14 cellular contexts compared by ENCODE assay signal in the genomic region with DNA sequence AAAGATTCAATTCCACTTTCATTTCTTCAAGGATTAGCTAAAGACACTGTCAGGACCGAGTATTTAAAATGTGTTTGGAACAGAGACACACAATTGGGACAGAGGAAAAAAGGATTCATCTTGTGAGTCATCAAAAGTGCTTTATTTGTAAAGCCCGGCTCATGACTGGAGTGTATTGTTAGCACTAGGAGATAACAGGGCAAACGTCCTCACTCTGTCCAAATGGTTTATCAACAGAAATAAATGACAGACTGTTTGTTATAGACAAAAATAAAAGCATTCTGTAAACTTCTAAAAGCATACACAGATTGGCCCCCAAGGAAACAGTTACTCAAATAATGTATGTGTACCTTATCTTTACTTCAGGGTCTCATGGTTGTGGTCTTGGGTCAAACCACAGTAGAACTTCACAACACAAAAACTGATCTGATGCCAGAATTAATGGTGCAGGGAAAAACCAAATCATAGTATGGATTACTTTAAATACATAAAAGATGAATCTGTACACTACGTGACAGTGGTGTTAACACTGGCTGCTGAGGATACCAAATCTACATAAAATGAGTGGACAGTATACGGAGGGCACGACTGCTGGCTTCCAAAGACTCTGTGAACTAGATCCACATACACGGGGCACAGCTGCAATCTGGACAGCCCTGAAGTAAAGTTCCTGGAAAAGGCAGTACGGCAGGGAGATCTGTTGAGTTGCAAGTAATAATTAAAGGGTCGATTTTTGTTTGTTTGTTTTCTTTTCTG.
DNase-seq lines count a peak whose midpoint lies in the region; ATAC-seq, FAIRE-seq and TF ChIP-seq lines count a peak whose summit lies in the region.
"Had no signal": no experiment of that assay in that cellular context is flagged by ENCODE, and none has a peak within 500 bp of the region (broad histone marks: within the 10 kb centered on the region; RNA-seq: fewer than 3 reads in every experiment).

No MANE protein-coding gene starts in this region.

- CTCF ChIA-PET in HepG2 (lab: Yijun Ruan, JAX; ENCODE audit: low intra/inter-chr PET ratio, low total read pairs) = no interaction called here

- POLR2A ChIA-PET in HepG2 (lab: Yijun Ruan, JAX) = no interaction called here

- 0 out of 4 replicates have a peak, but pooled peaks of 1 of the 2 experiments have one; percentile 18 for TF ChIP-seq EP300 in HepG2 (IDR thresholded peaks at IDR 0.05; ENCODE audit: low read depth in 2 of 2, low read length in 2 of 2)
- no peak for TF ChIP-seq EP300 in HepG2 (CRISPR knock-in tag; IDR thresholded peaks at IDR 0.05; ENCODE audit: borderline replicate concordance)

- ATAC-seq in HepG2 = peak; percentile 86
- no peak for ATAC-seq in HG03280 (IDR thresholded peaks at IDR 0.05; ENCODE audit: unreplicated experiment)

- TSS peak; percentile 31 for BruUV-seq in HepG2 (replicated peaks; lab: Mats Ljungman, UMichigan)

- intact Hi-C loops in dorsolateral prefrontal cortex (cut with DNase I) (loop anchor here (2.0 to 10.0 kb wide), 5 partner anchors 38 to 100 kb away; no protein-coding TSS in a partner anchor), HepG2 (cut with micrococcal nuclease; ENCODE audit: unreplicated experiment) (loop anchor here (10.0 kb wide), 1 partner anchor 310 kb away; no protein-coding TSS in a partner anchor)

- no peak for FAIRE-seq in HepG2 (lab: Jason Lieb, UNC)
- FAIRE-seq: RCC 7860 had no signal

- H3K27me3 ChIP-seq in dorsolateral prefrontal cortex (no peaks in the 10 kb centered on the region), HepG2 (ENCODE audit: control insufficient read depth in 1 of 2, insufficient read depth in 2 of 2, low read length in 2 of 2) (no peaks in the 10 kb centered on the region; a peak in 1 of 5 replicates), Peyer's patch (no peaks in the 10 kb centered on the region)
- H3K27me3 ChIP-seq: suprapubic skin had no signal

- TF ChIP-seq CTCF in dorsolateral prefrontal cortex (IDR thresholded peaks at IDR 0.05 in 54 of 56, conservative IDR thresholded peaks at IDR 0.05 in 2 of 56; ENCODE audit: low read depth in 1 of 56, partially characterized antibody in 56 of 56) = no peak
- no peak for TF ChIP-seq CTCF in HepG2 (CRISPR knock-in tag; IDR thresholded peaks at IDR 0.05)
- TF ChIP-seq CTCF in Peyer's patch (IDR thresholded peaks at IDR 0.05) = no peak

- H3K9me3 ChIP-seq in HepG2 (ENCODE audit: low read length) (no peaks in the 10 kb centered on the region), Peyer's patch (no peaks in the 10 kb centered on the region)
- H3K9me3 ChIP-seq: suprapubic skin had no signal

- no peaks in the 10 kb centered on the region for H4K20me1 ChIP-seq in HepG2 (ENCODE audit: insufficient read depth, low read length)

- no peak for TF ChIP-seq RAD21 in HepG2 (CRISPR knock-in tag; IDR thresholded peaks at IDR 0.05)

- peaks cover 5 to 25% of the 10 kb centered on the region in 2 experiments; a peak in 3 of 5 replicates for H3K36me3 ChIP-seq in HepG2 (replicated peaks in 1 of 2; ENCODE audit: control insufficient read depth in 1 of 2, insufficient read depth in 2 of 2, low read length in 2 of 2)
- H3K36me3 ChIP-seq in Peyer's patch = peaks cover 0 to 23% (median 0%) of the 10 kb centered on the region in 3 donors

- 56% methylated on average over 9 of the region's 9 CpGs for WGBS in HepG2 (ENCODE audit: low lambda C conversion rate)

- H3K27ac ChIP-seq in dorsolateral prefrontal cortex = peak overlapping the region in 57 of 59 donors; percentile 0 to 92 (median 70)
- no peak overlapping the region for H3K27ac ChIP-seq in HepG2 (ENCODE audit: extremely low read length, insufficient read depth, low read length)
- H3K27ac ChIP-seq in Peyer's patch = no peak overlapping the region
- H3K27ac ChIP-seq: suprapubic skin had no signal

- H2AFZ ChIP-seq in HepG2 (ENCODE audit: low read length) = no peak overlapping the region

- H3K4me1 ChIP-seq in HepG2 (ENCODE audit: insufficient read depth, low read length) (peaks cover 14% of the 10 kb centered on the region), Peyer's patch (no peaks in the 10 kb centered on the region)
- H3K4me1 ChIP-seq: suprapubic skin had no signal

- peak overlapping the region in 1 of 59 donors; percentile 5 for H3K4me3 ChIP-seq in dorsolateral prefrontal cortex
- no peak overlapping the region for H3K4me3 ChIP-seq in HepG2 (replicated peaks in 1 of 3; ENCODE audit: insufficient read depth in 1 of 3, low read depth in 2 of 3, low read length in 3 of 3)
- H3K4me3 ChIP-seq in Peyer's patch = no peak overlapping the region
- H3K4me3 ChIP-seq: suprapubic skin had no signal

- no peak overlapping the region for H3K4me2 ChIP-seq in HepG2 (ENCODE audit: low read depth, low read length)

- H3K9ac ChIP-seq in HepG2 (ENCODE audit: insufficient read depth, low read depth, low read length) = no peak overlapping the region

- no peaks in the 10 kb centered on the region for H3K79me2 ChIP-seq in HepG2 (ENCODE audit: insufficient read depth, low read length)

- TF ChIP-seq POLR2A in HepG2 (IDR thresholded peaks at IDR 0.05; ENCODE audit: insufficient read depth in 1 of 2, low read depth in 2 of 2, low read length in 2 of 2) (no peak), Peyer's patch (IDR thresholded peaks at IDR 0.05) (no peak)

- DNase-seq in DMS53 treated with DMSO at 0.1 percent for 48 hours (lab: John Stamatoyannopoulos, UW; ENCODE audit: unreplicated experiment) (peak; percentile 4), LHCN-M2 (ENCODE audit: low read depth) (peak; percentile 17), dorsolateral prefrontal cortex (no peak), HepG2 (ENCODE audit: low spot score) (peak; percentile 76), Peyer's patch (no peak), NCI-H526 (lab: John Stamatoyannopoulos, UW) (no peak)
- DNase-seq: activated effector memory CD4-positive, alpha-beta T cell treated with anti-CD3 and anti-CD28 coated beads, Interleukin-2, amount 50 U/mL, for 16 hours; effector CD4-positive, alpha-beta T cell; foreskin fibroblast; NCI-H187 treated with DMSO at 0.1 percent for 48 hours; retina had no signal

- in situ Hi-C loops in HepG2 (cut with HindIII; ENCODE audit: extremely low pct_ligation_motif_present, low pct_unique_long_range_greater_than_20kb) = no loop called here

TF ChIP-seq in HepG2, 621 proteins besides CTCF, POLR2A, EP300 and RAD21 (continues in another document):
- TF ChIP-seq SOX6 (IDR thresholded peaks at IDR 0.05) (no peak), SOX6 (CRISPR knock-in tag; IDR thresholded peaks at IDR 0.05) (peak; percentile 52), ELF3 (CRISPR knock-in tag; IDR thresholded peaks at IDR 0.05) (0 out of 2 replicates have a peak, but pooled peaks have one; percentile 16), FOXA3 (CRISPR knock-in tag; IDR thresholded peaks at IDR 0.05) (peak; percentile 9; the same call in 1 of the 2 replicates), CREB1 (IDR thresholded peaks at IDR 0.05) (0 out of 2 replicates have a peak, but pooled peaks have one; percentile 10), CREB1 (CRISPR knock-in tag; IDR thresholded peaks at IDR 0.05) (no peak), HMG20A (CRISPR knock-in tag; IDR thresholded peaks at IDR 0.05; ENCODE audit: borderline replicate concordance) (0 out of 2 replicates have a peak, but pooled peaks have one; percentile 30), TCF7 (IDR thresholded peaks at IDR 0.05; ENCODE audit: low read depth) (peak; percentile 45), KDM4B (CRISPR knock-in tag; IDR thresholded peaks at IDR 0.05) (no peak), GFI1 (CRISPR knock-in tag; IDR thresholded peaks at IDR 0.05; ENCODE audit: borderline replicate concordance) (peak; percentile 73)
- TF ChIP-seq, protein P1, sequence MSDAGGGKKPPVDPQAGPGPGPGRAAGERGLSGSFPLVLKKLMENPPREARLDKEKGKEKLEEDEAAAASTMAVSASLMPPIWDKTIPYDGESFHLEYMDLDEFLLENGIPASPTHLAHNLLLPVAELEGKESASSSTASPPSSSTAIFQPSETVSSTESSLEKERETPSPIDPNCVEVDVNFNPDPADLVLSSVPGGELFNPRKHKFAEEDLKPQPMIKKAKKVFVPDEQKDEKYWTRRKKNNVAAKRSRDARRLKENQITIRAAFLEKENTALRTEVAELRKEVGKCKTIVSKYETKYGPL (CRISPR knock-in tag; IDR thresholded peaks at IDR 0.05) = no peak
- TF ChIP-seq, protein P2, sequence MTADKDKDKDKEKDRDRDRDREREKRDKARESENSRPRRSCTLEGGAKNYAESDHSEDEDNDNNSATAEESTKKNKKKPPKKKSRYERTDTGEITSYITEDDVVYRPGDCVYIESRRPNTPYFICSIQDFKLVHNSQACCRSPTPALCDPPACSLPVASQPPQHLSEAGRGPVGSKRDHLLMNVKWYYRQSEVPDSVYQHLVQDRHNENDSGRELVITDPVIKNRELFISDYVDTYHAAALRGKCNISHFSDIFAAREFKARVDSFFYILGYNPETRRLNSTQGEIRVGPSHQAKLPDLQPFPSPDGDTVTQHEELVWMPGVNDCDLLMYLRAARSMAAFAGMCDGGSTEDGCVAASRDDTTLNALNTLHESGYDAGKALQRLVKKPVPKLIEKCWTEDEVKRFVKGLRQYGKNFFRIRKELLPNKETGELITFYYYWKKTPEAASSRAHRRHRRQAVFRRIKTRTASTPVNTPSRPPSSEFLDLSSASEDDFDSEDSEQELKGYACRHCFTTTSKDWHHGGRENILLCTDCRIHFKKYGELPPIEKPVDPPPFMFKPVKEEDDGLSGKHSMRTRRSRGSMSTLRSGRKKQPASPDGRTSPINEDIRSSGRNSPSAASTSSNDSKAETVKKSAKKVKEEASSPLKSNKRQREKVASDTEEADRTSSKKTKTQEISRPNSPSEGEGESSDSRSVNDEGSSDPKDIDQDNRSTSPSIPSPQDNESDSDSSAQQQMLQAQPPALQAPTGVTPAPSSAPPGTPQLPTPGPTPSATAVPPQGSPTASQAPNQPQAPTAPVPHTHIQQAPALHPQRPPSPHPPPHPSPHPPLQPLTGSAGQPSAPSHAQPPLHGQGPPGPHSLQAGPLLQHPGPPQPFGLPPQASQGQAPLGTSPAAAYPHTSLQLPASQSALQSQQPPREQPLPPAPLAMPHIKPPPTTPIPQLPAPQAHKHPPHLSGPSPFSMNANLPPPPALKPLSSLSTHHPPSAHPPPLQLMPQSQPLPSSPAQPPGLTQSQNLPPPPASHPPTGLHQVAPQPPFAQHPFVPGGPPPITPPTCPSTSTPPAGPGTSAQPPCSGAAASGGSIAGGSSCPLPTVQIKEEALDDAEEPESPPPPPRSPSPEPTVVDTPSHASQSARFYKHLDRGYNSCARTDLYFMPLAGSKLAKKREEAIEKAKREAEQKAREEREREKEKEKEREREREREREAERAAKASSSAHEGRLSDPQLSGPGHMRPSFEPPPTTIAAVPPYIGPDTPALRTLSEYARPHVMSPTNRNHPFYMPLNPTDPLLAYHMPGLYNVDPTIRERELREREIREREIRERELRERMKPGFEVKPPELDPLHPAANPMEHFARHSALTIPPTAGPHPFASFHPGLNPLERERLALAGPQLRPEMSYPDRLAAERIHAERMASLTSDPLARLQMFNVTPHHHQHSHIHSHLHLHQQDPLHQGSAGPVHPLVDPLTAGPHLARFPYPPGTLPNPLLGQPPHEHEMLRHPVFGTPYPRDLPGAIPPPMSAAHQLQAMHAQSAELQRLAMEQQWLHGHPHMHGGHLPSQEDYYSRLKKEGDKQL (CRISPR knock-in tag; IDR thresholded peaks at IDR 0.05; ENCODE audit: low read depth) = 0 out of 2 replicates have a peak, but pooled peaks have one; percentile 21

Comparison
In these comparisons a context has a peak if more than half of its experiments do, and no peak if none do; other contexts are left out.
1. DNase-seq: peak in DMS53 treated with DMSO at 0.1 percent for 48 hours (single experiment), LHCN-M2 (single experiment) and HepG2 (single experiment); none in dorsolateral prefrontal cortex (0 of 10), Peyer's patch (0 of 3) and NCI-H526 (0 of 2).
2. H3K27ac ChIP-seq: peak in dorsolateral prefrontal cortex (57 of 59); none in HepG2 (single experiment) and Peyer's patch (0 of 4).